ENCODE assay signal across 8 cellular contexts in the genomic region with DNA sequence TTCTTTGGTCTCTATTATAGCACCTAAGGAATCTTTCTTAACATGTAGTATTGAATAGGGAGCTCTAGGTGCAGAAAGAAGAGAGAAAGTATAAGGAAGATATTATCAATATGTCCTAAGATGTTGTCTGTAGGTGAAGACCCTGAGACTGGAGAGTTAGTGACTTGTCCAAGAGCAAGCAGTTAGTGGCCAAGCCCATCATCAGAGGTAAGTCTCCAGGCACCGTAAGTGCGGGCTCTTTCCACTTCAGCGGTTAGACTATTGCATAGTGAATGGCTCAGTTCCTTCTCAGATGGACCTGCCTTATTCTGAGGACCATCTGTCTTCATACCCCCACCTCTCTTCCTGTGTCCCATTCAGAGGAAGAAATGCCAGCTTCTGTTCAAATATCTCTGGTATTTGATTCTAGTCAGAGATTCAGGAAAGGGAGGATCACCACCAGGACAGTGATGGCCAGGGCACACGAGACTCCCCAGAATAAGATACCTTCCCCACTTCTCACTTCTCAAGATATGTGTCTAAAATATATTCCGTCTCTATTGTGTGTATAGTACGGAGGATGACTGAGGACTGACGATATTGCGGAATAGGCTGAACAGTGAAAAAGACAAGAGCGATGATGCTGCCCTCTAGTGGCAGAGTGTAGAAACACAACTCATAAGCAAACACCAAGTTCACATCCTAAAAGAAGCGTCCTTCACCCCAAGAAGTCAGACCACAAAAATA. TPM values are rescaled to one million over a fixed set of nuclear protein-coding genes. Genes with fewer than 3 reads are reported as not detected.
A peak's percentile ranks its signal among the peaks of the same experiment; 100 is the strongest.
DNase-seq lines count a peak whose midpoint lies in the region; ATAC-seq and TF ChIP-seq lines count a peak whose summit lies in the region.

No MANE protein-coding gene starts in this region.

- H3K36me3 ChIP-seq in DND-41 (ENCODE audit: insufficient read depth, low read length): no peaks in the 10 kb centered on the region

- no peak overlapping the region for H3K4me3 Mint-ChIP-seq in activated T-helper 17 cell treated with anti-CD3 and anti-CD28 coated beads, Interleukin-2, amount 50 U/mL, for 72 hours
- H3K4me3 Mint-ChIP-seq in type B pancreatic cell: peak overlapping the region; percentile 9

- no peak overlapping the region for H3K9ac ChIP-seq in DND-41 (ENCODE audit: low read depth, low read length)

- H3K9me3 Mint-ChIP-seq in activated T-helper 17 cell treated with anti-CD3 and anti-CD28 coated beads, Interleukin-2, amount 50 U/mL, for 72 hours: no peaks in the 10 kb centered on the region
- H3K9me3 Mint-ChIP-seq in type B pancreatic cell: peaks cover 6% of the 10 kb centered on the region

- H3K4me1 Mint-ChIP-seq in activated T-helper 17 cell treated with anti-CD3 and anti-CD28 coated beads, Interleukin-2, amount 50 U/mL, for 72 hours: peaks cover 4% of the 10 kb centered on the region
- H3K4me1 Mint-ChIP-seq in type B pancreatic cell (ENCODE audit: unreplicated experiment): no peaks in the 10 kb centered on the region

- in situ Hi-C loops in KBM-7 (cut with MboI; ENCODE audit: low pct_unique_long_range_greater_than_20kb, low sequenced_read_pairs): no loop called here

- H3K27ac Mint-ChIP-seq in activated T-helper 17 cell treated with anti-CD3 and anti-CD28 coated beads, Interleukin-2, amount 50 U/mL, for 72 hours: peak overlapping the region; percentile 18
- no peak overlapping the region for H3K27ac Mint-ChIP-seq in type B pancreatic cell

- DNase-seq in DND-41 (peak; percentile 64), KBM-7 (peak; percentile 75), OCI-M1 (lab: John Stamatoyannopoulos, UW) (peak; percentile 85), fibroblast of the aortic adventitia (ENCODE audit: low read depth) (peak; percentile 87), non-pigmented ciliary epithelial cell (ENCODE audit: low read depth) (peak; percentile 34), type B pancreatic cell (ENCODE audit: extremely low spot score, unreplicated experiment) (no peak)

- H3K9me3 ChIP-seq in DND-41 (ENCODE audit: insufficient read depth, low read length, severe bottlenecking): no peaks in the 10 kb centered on the region

- TF ChIP-seq CTCF in DND-41 (IDR thresholded peaks at IDR 0.05; ENCODE audit: borderline replicate concordance, extremely low read depth, low read length, poor library complexity, severe bottlenecking) (peak; percentile 87), fibroblast of the aortic adventitia (IDR thresholded peaks at IDR 0.05; ENCODE audit: insufficient read depth, low read length) (peak; percentile 80), type B pancreatic cell (conservative IDR thresholded peaks at IDR 0.05) (peak; percentile 92)

- H3K4me3 ChIP-seq in DND-41 (ENCODE audit: low read depth in 1 of 2, low read length in 2 of 2): no peak overlapping the region
- peak overlapping the region; percentile 41 for H3K4me3 ChIP-seq in fibroblast of the aortic adventitia (ENCODE audit: low read depth, low read length)

- H3K4me1 ChIP-seq in DND-41 (ENCODE audit: insufficient read depth, low read length): peaks cover 4% of the 10 kb centered on the region

- ATAC-seq in DND-41 (ENCODE audit: insufficient read depth, low read depth) (peak; percentile 93), GM21619 (IDR thresholded peaks at IDR 0.05; ENCODE audit: unreplicated experiment) (peak; percentile 91)
- peak; percentile 88 for ATAC-seq in activated T-helper 17 cell treated with anti-CD3 and anti-CD28 coated beads, Interleukin-2, amount 50 U/mL, for 72 hours (replicated peaks)

- no peaks in the 10 kb centered on the region for H3K36me3 Mint-ChIP-seq in activated T-helper 17 cell treated with anti-CD3 and anti-CD28 coated beads, Interleukin-2, amount 50 U/mL, for 72 hours (ENCODE audit: low read depth)
- no peaks in the 10 kb centered on the region for H3K36me3 Mint-ChIP-seq in type B pancreatic cell

- peak overlapping the region; percentile 54 for H3K4me2 ChIP-seq in DND-41 (ENCODE audit: insufficient read depth, low read length)

- peak overlapping the region; percentile 50; the same call in 1 of the 2 replicates for H2AFZ ChIP-seq in DND-41 (ENCODE audit: low read depth, low read length)

- H3K27ac ChIP-seq in DND-41 (ENCODE audit: low read length): no peak overlapping the region

- H3K79me2 ChIP-seq in DND-41 (ENCODE audit: insufficient read depth, low read length): no peaks in the 10 kb centered on the region

- H3K27me3 Mint-ChIP-seq in activated T-helper 17 cell treated with anti-CD3 and anti-CD28 coated beads, Interleukin-2, amount 50 U/mL, for 72 hours: no peaks in the 10 kb centered on the region
- H3K27me3 Mint-ChIP-seq in type B pancreatic cell: peaks cover 7% of the 10 kb centered on the region

- peaks cover 4% of the 10 kb centered on the region for H3K27me3 ChIP-seq in DND-41 (ENCODE audit: insufficient read depth, low read length, poor library complexity)

- no peaks in the 10 kb centered on the region for H4K20me1 ChIP-seq in DND-41 (ENCODE audit: insufficient read depth, low read length)

RNA-seq across cellular contexts. Expression of a gene that starts 19.1 kb away (rescaled TPM):
- not detected for total RNA-seq in activated T-helper 17 cell treated with anti-CD3 and anti-CD28 coated beads, Interleukin-2, amount 50 U/mL, for 72 hours
- total RNA-seq in fibroblast of the aortic adventitia (ENCODE audit: low replicate concordance) (not detected in 2 replicates), type B pancreatic cell (ENCODE audit: low replicate concordance) (2.8 and 7.7 TPM in 2 replicates)
